Comparison of ENCODE assay signal across 1 cellular context in genomic region chr4:76208005-76208765, GRCh38.
TF ChIP-seq lines count a peak whose summit lies in the region.

No MANE protein-coding gene starts in this region.

TF ChIP-seq in GM23338, 12 proteins besides CTCF, POLR2A, EP300 and RAD21 (continued from another document):
- TF ChIP-seq ZNF462 (CRISPR knock-in tag; IDR thresholded peaks at IDR 0.05) = no peak
